Comparison of ENCODE assay signal across 20 cellular contexts in genomic region chr2:36493221-36493620, GRCh38.
DNase-seq lines count a peak whose midpoint lies in the region; ATAC-seq, FAIRE-seq and TF ChIP-seq lines count a peak whose summit lies in the region.
"Had no signal": no experiment of that assay in that cellular context is flagged by ENCODE, and none has a peak within 500 bp of the region (broad histone marks: within the 10 kb centered on the region; RNA-seq: fewer than 3 reads in every experiment).

No MANE protein-coding gene starts in this region.

- peaks cover 46% of the 10 kb centered on the region for H3K4me1 ChIP-seq in skeletal muscle satellite cell (ENCODE audit: control insufficient read depth, insufficient read depth, low read length)
- H3K4me1 ChIP-seq: lower lobe of right lung had no signal

- H3K27me3 ChIP-seq in skeletal muscle satellite cell (ENCODE audit: control insufficient read depth, insufficient read depth, low read length) = no peaks in the 10 kb centered on the region

- TF ChIP-seq CTCF in HFFc6 (IDR thresholded peaks at IDR 0.05) (no peak), chondrocyte (IDR thresholded peaks at IDR 0.05) (no peak)

- no peak for FAIRE-seq in HTR-8/SVneo (lab: Jason Lieb, UNC)
- FAIRE-seq: bronchial epithelial cell had no signal

- H3K9me3 Mint-ChIP-seq in HFFc6 (peaks cover 17% of the 10 kb centered on the region), chondrocyte (ENCODE audit: low read depth) (no peaks in the 10 kb centered on the region)
- H3K9me3 Mint-ChIP-seq: activated CD4-positive, alpha-beta memory T cell treated with anti-CD3 and anti-CD28 coated beads for 36 hours; activated naive CD4-positive, alpha-beta T cell treated with anti-CD3 and anti-CD28 coated beads, Interleukin-2, amount 50 U/mL, for 24 hours; activated T-cell treated with anti-CD3 and anti-CD28 coated beads, Interleukin-2, amount 50 U/mL, for 24 hours; effector memory CD8-positive, alpha-beta T cell; natural killer cell treated with Interleukin-12 subunit alpha and Interleukin-12 subunit beta and Interleukin-15 and Interleukin-18, amount 100 ng/mL, for 72 hours had no signal

- peaks cover 79% of the 10 kb centered on the region for H3K36me3 ChIP-seq in skeletal muscle satellite cell (ENCODE audit: insufficient read depth, low read length)
- H3K36me3 ChIP-seq: lower lobe of right lung had no signal

- H3K36me3 Mint-ChIP-seq in HFFc6 (ENCODE audit: low read depth) (peaks cover 76% of the 10 kb centered on the region), chondrocyte (ENCODE audit: low read depth) (peaks cover 11% of the 10 kb centered on the region)
- H3K36me3 Mint-ChIP-seq: activated CD4-positive, alpha-beta memory T cell treated with anti-CD3 and anti-CD28 coated beads for 36 hours; activated naive CD4-positive, alpha-beta T cell treated with anti-CD3 and anti-CD28 coated beads, Interleukin-2, amount 50 U/mL, for 24 hours; natural killer cell treated with Interleukin-12 subunit alpha and Interleukin-12 subunit beta and Interleukin-15 and Interleukin-18, amount 100 ng/mL, for 72 hours had no signal

- peak overlapping the region; percentile 30; the same call in 1 of the 2 replicates for H3K4me3 Mint-ChIP-seq in HFFc6
- H3K4me3 Mint-ChIP-seq in chondrocyte (ENCODE audit: unreplicated experiment) = no peak overlapping the region
- H3K4me3 Mint-ChIP-seq: activated CD4-positive, alpha-beta memory T cell treated with anti-CD3 and anti-CD28 coated beads for 36 hours; activated naive CD4-positive, alpha-beta T cell treated with anti-CD3 and anti-CD28 coated beads, Interleukin-2, amount 50 U/mL, for 24 hours; activated T-cell treated with anti-CD3 and anti-CD28 coated beads, Interleukin-2, amount 50 U/mL, for 24 hours; effector memory CD8-positive, alpha-beta T cell; natural killer cell treated with Interleukin-12 subunit alpha and Interleukin-12 subunit beta and Interleukin-15 and Interleukin-18, amount 100 ng/mL, for 72 hours had no signal

- ATAC-seq in GM18498 (IDR thresholded peaks at IDR 0.05; ENCODE audit: unreplicated experiment) = no peak
- ATAC-seq: effector memory CD8-positive, alpha-beta T cell; lower lobe of right lung; natural killer cell treated with Interleukin-12 subunit alpha and Interleukin-12 subunit beta and Interleukin-15 and Interleukin-18, amount 100 ng/mL, for 72 hours had no signal

- no peak overlapping the region for H3K4me2 ChIP-seq in skeletal muscle satellite cell (ENCODE audit: low read length)

- H3K27me3 Mint-ChIP-seq in HFFc6 (ENCODE audit: insufficient read depth) (peaks cover 40% of the 10 kb centered on the region), chondrocyte (ENCODE audit: low read depth) (no peaks in the 10 kb centered on the region)
- H3K27me3 Mint-ChIP-seq: activated CD4-positive, alpha-beta memory T cell treated with anti-CD3 and anti-CD28 coated beads for 36 hours; activated T-cell treated with anti-CD3 and anti-CD28 coated beads, Interleukin-2, amount 50 U/mL, for 24 hours; effector memory CD8-positive, alpha-beta T cell; natural killer cell treated with Interleukin-12 subunit alpha and Interleukin-12 subunit beta and Interleukin-15 and Interleukin-18, amount 100 ng/mL, for 72 hours had no signal

- DNase-seq in HFFc6 = no peak
- no peak for DNase-seq in chondrocyte (ENCODE audit: low spot score)
- peak; percentile 12 for DNase-seq in left kidney (ENCODE audit: low read depth, low spot score)
- DNase-seq in HTR-8/SVneo (ENCODE audit: insufficient read length, low spot score) = no peak
- no peak for DNase-seq in MV-4-11 (lab: John Stamatoyannopoulos, UW)
- no peak for DNase-seq in NCI-H345 (lab: John Stamatoyannopoulos, UW)
- DNase-seq: activated CD4-positive, alpha-beta memory T cell treated with anti-CD3 and anti-CD28 coated beads for 36 hours; activated T-cell treated with anti-CD3 and anti-CD28 coated beads, Interleukin-2, amount 50 U/mL, for 24 hours; AML-193; effector memory CD8-positive, alpha-beta T cell; foreskin melanocyte; lower lobe of right lung; NCI-H2081 treated with DMSO at 0.1 percent for 48 hours; NCI-H524 treated with DMSO at 0.1 percent for 48 hours; stimulated activated CD4-positive, alpha-beta T cell treated with anti-CD3 and anti-CD28 coated beads, Interleukin-2, amount 100 ng/mL, for 24 hours had no signal

- H3K9ac ChIP-seq in skeletal muscle satellite cell (ENCODE audit: low read depth, low read length) = peak overlapping the region; percentile 61

- peaks cover 96% of the 10 kb centered on the region for H3K4me1 Mint-ChIP-seq in HFFc6 (ENCODE audit: low read depth)
- peaks cover 79% of the 10 kb centered on the region for H3K4me1 Mint-ChIP-seq in chondrocyte (ENCODE audit: low read depth)
- H3K4me1 Mint-ChIP-seq: activated naive CD4-positive, alpha-beta T cell treated with anti-CD3 and anti-CD28 coated beads, Interleukin-2, amount 50 U/mL, for 24 hours had no signal

- H3K27ac Mint-ChIP-seq in HFFc6 (peak overlapping the region; percentile 96), chondrocyte (ENCODE audit: unreplicated experiment) (peak overlapping the region; percentile 94)
- H3K27ac Mint-ChIP-seq: activated CD4-positive, alpha-beta memory T cell treated with anti-CD3 and anti-CD28 coated beads for 36 hours; activated naive CD4-positive, alpha-beta T cell treated with anti-CD3 and anti-CD28 coated beads, Interleukin-2, amount 50 U/mL, for 24 hours; activated T-cell treated with anti-CD3 and anti-CD28 coated beads, Interleukin-2, amount 50 U/mL, for 24 hours; effector memory CD8-positive, alpha-beta T cell; natural killer cell treated with Interleukin-12 subunit alpha and Interleukin-12 subunit beta and Interleukin-15 and Interleukin-18, amount 100 ng/mL, for 72 hours had no signal

- H3K9me3 ChIP-seq in skeletal muscle satellite cell (replicated peaks; ENCODE audit: low read length) = no peaks in the 10 kb centered on the region
- H3K9me3 ChIP-seq: lower lobe of right lung had no signal

- no peak overlapping the region for H3K4me3 ChIP-seq in skeletal muscle satellite cell (ENCODE audit: low read length)
- H3K4me3 ChIP-seq: lower lobe of right lung had no signal
